In the genomic region with DNA sequence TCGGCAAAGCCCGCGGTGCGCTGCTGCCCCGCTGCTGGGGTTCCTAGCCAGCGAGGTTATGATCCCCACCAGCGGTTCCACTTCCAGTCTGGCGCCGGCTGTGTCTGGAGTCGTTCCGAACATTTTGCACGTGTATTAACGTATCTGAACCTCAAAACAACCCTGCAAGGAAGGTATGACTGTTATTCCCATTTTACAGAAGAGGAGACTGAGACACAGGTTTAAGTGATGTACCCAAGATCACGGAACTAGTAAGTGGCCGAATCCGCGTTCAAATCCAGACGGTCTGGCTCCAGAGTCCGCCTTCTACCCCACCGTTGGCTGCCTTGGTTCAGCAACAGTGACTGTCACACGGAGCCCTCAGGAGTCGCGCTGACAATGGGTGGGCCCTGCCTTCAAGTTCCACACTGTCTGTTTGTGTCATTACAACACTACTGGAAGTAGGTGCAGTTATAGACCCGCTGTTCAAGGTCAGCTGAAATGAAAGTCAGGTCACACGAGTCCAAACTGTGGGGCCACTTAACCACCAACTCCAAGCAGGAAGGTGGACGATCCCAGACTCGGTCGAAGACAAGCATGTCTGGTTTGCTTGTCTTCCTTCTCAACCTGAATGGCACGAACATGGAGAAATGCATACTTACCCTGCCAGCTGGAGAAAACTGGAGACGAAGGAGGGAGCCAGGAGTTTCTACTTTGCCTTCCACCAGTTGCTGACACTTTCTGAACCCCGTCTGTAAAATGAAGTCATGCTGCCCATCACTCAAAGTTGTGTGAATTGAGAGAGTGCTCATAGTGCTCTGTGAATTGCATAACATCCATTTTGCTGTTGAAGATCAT, we compare ENCODE assay signal across 9 cellular contexts. TPM values are rescaled to one million over a fixed set of nuclear protein-coding genes. Genes with fewer than 3 reads are reported as not detected.
DNase-seq lines count a peak whose midpoint lies in the region; ATAC-seq, FAIRE-seq and TF ChIP-seq lines count a peak whose summit lies in the region.
"Had no signal": no experiment of that assay in that cellular context is flagged by ENCODE, and none has a peak within 500 bp of the region (broad histone marks: within the 10 kb centered on the region; RNA-seq: fewer than 3 reads in every experiment).

No MANE protein-coding gene starts in this region.

- peak overlapping the region; percentile 67 for H3K27ac Mint-ChIP-seq in activated CD8-positive, alpha-beta memory T cell treated with anti-CD3 and anti-CD28 coated beads, Interleukin-2, amount 10 ng/mL, durations not matched to agents 7 days and 5 days

- no peak for DNase-seq in activated CD8-positive, alpha-beta memory T cell treated with anti-CD3 and anti-CD28 coated beads, Interleukin-2, amount 10 ng/mL, durations not matched to agents 7 days and 5 days
- no peak for DNase-seq in activated CD8-positive, alpha-beta memory T cell treated with anti-CD3 and anti-CD28 coated beads, Interleukin-2, amount 50 U/mL, for 48 hours
- DNase-seq in ascending aorta (ENCODE audit: low spot score in 2 of 2) (no peak), HepG2 (ENCODE audit: low spot score) (peak; percentile 70), thyroid gland (peak; percentile 27 to 29), SW 1271 (lab: John Stamatoyannopoulos, UW) (no peak), NOMO-1 (lab: John Stamatoyannopoulos, UW; ENCODE audit: unreplicated experiment in 2 of 2) (no peak)

- no peak for TF ChIP-seq RAD21 in HepG2 (CRISPR knock-in tag; IDR thresholded peaks at IDR 0.05)

- intact Hi-C loops in ascending aorta (cut with DNase I) (loop anchor here (2.0 to 10.0 kb wide), 9 partner anchors 21 to 1161 kb away; a partner anchor contains a TSS), HepG2 (cut with micrococcal nuclease; ENCODE audit: unreplicated experiment) (no loop called here), thyroid gland (cut with DNase I) (no loop called here)

- H3K36me3 ChIP-seq in ascending aorta (peaks cover 10 to 18% of the 10 kb centered on the region in 2 donors), HepG2 (replicated peaks in 1 of 2; ENCODE audit: control insufficient read depth in 1 of 2, insufficient read depth in 2 of 2, low read length in 2 of 2) (peaks cover 2 to 16% of the 10 kb centered on the region in 2 experiments; a peak in 3 of 5 replicates), thyroid gland (peaks cover 7 to 14% of the 10 kb centered on the region in 2 donors)

- peak overlapping the region; percentile 82 to 84 for H3K27ac ChIP-seq in ascending aorta
- H3K27ac ChIP-seq in HepG2 (ENCODE audit: extremely low read length, insufficient read depth, low read length), result peak overlapping the region; percentile 75
- peak overlapping the region; percentile 23 to 88 (median 81) for H3K27ac ChIP-seq in thyroid gland

- TF ChIP-seq CTCF in ascending aorta (IDR thresholded peaks at IDR 0.05), result no peak
- no peak for TF ChIP-seq CTCF in HepG2 (CRISPR knock-in tag; IDR thresholded peaks at IDR 0.05)
- TF ChIP-seq CTCF in thyroid gland (IDR thresholded peaks at IDR 0.05), result no peak

- H3K27me3 ChIP-seq in ascending aorta (no peaks in the 10 kb centered on the region), HepG2 (ENCODE audit: control insufficient read depth in 1 of 2, insufficient read depth in 2 of 2, low read length in 2 of 2) (peaks cover 7 to 36% of the 10 kb centered on the region in 2 experiments; a peak in 3 of 5 replicates), thyroid gland (no peaks in the 10 kb centered on the region)

- TF ChIP-seq POLR2A in HepG2 (IDR thresholded peaks at IDR 0.05; ENCODE audit: insufficient read depth in 1 of 2, low read depth in 2 of 2, low read length in 2 of 2), result peak in 1 of 2 experiments; percentile 70; a peak in 2 of 4 replicates
- no peak for TF ChIP-seq POLR2A in thyroid gland (IDR thresholded peaks at IDR 0.05)

- H3K27me3 Mint-ChIP-seq in activated CD8-positive, alpha-beta memory T cell treated with anti-CD3 and anti-CD28 coated beads, Interleukin-2, amount 10 ng/mL, durations not matched to agents 7 days and 5 days, result peaks cover 22% of the 10 kb centered on the region

- TSS peak; percentile 90 for BruUV-seq in HepG2 (replicated peaks; lab: Mats Ljungman, UMichigan)

- in situ Hi-C loops in HepG2 (cut with HindIII; ENCODE audit: extremely low pct_ligation_motif_present, low pct_unique_long_range_greater_than_20kb), result no loop called here

- peaks cover 0 to 1% of the 10 kb centered on the region in 2 donors for H3K9me3 ChIP-seq in ascending aorta
- no peaks in the 10 kb centered on the region for H3K9me3 ChIP-seq in HepG2 (ENCODE audit: low read length)
- no peaks in the 10 kb centered on the region for H3K9me3 ChIP-seq in thyroid gland

- peaks cover 13% of the 10 kb centered on the region for H3K79me2 ChIP-seq in HepG2 (ENCODE audit: insufficient read depth, low read length)

- H3K4me3 ChIP-seq in ascending aorta (peak overlapping the region; percentile 61 to 84), HepG2 (replicated peaks in 1 of 3; ENCODE audit: insufficient read depth in 1 of 3, low read depth in 2 of 3, low read length in 3 of 3) (peak overlapping the region; percentile 67 to 96 (median 93)), thyroid gland (replicated peaks in 1 of 3) (peak overlapping the region; percentile 36 to 77 (median 55))

- H4K20me1 ChIP-seq in HepG2 (ENCODE audit: insufficient read depth, low read length), result no peaks in the 10 kb centered on the region

- H2AFZ ChIP-seq in HepG2 (ENCODE audit: low read length), result peak overlapping the region; percentile 21

- peaks cover 26% of the 10 kb centered on the region for H3K4me1 Mint-ChIP-seq in activated CD8-positive, alpha-beta memory T cell treated with anti-CD3 and anti-CD28 coated beads, Interleukin-2, amount 10 ng/mL, durations not matched to agents 7 days and 5 days

- no peaks in the 10 kb centered on the region for H3K9me3 Mint-ChIP-seq in activated CD8-positive, alpha-beta memory T cell treated with anti-CD3 and anti-CD28 coated beads, Interleukin-2, amount 10 ng/mL, durations not matched to agents 7 days and 5 days (ENCODE audit: low read depth)

- ATAC-seq in activated CD8-positive, alpha-beta memory T cell treated with anti-CD3 and anti-CD28 coated beads, Interleukin-2, amount 10 ng/mL, durations not matched to agents 7 days and 5 days, result no peak
- ATAC-seq in HepG2 (peak; percentile 38), GM21576 (IDR thresholded peaks at IDR 0.05; ENCODE audit: unreplicated experiment) (no peak)

- POLR2A ChIA-PET in HepG2 (lab: Yijun Ruan, JAX), result interaction anchor here (0.6 kb wide), 2 partner anchors 110 to 306 kb away, joined by 3 read pairs; a partner anchor contains a TSS

- peak overlapping the region; percentile 82 for H3K4me3 Mint-ChIP-seq in activated CD8-positive, alpha-beta memory T cell treated with anti-CD3 and anti-CD28 coated beads, Interleukin-2, amount 10 ng/mL, durations not matched to agents 7 days and 5 days

- FAIRE-seq in HepG2 (lab: Jason Lieb, UNC), result peak; percentile 8
- FAIRE-seq: TTC549 had no signal

- WGBS in HepG2 (ENCODE audit: low lambda C conversion rate), result 2% methylated on average over 26 of the region's 31 CpGs
- 21 to 34% methylated on average over 18 to 23 of the region's 31 CpGs for WGBS in thyroid gland, 2 donors

- TF ChIP-seq EP300 in HepG2 (IDR thresholded peaks at IDR 0.05; ENCODE audit: low read depth in 2 of 2, low read length in 2 of 2) (peak; percentile 24 to 47; a peak in 1 of 4 replicates), HepG2 (CRISPR knock-in tag; IDR thresholded peaks at IDR 0.05; ENCODE audit: borderline replicate concordance) (no peak; the same call in 1 of the 2 replicates)

- H3K4me1 ChIP-seq in ascending aorta (peaks cover 9% of the 10 kb centered on the region in 2 donors), HepG2 (ENCODE audit: insufficient read depth, low read length) (peaks cover 37% of the 10 kb centered on the region), thyroid gland (peaks cover 12 to 19% of the 10 kb centered on the region in 2 donors)

- peaks cover 10% of the 10 kb centered on the region for H3K36me3 Mint-ChIP-seq in activated CD8-positive, alpha-beta memory T cell treated with anti-CD3 and anti-CD28 coated beads, Interleukin-2, amount 10 ng/mL, durations not matched to agents 7 days and 5 days

- H3K4me2 ChIP-seq in HepG2 (ENCODE audit: low read depth, low read length), result peak overlapping the region; percentile 99

- CTCF ChIA-PET in activated CD8-positive, alpha-beta memory T cell treated with anti-CD3 and anti-CD28 coated beads, Interleukin-2, amount 10 ng/mL, durations not matched to agents 7 days and 5 days (lab: Charles Lee), result interaction anchor here (0.8 to 2.0 kb wide), 2 partner anchors 8 to 11 kb away, joined by 3 to 9 read pairs; no protein-coding TSS in a partner anchor
- CTCF ChIA-PET in HepG2 (lab: Yijun Ruan, JAX; ENCODE audit: low intra/inter-chr PET ratio, low total read pairs), result interaction anchor here (1.2 to 2.3 kb wide), 3 partner anchors 13 to 92 kb away, joined by 3 to 14 read pairs (median 13); no protein-coding TSS in a partner anchor

- H3K9ac ChIP-seq in HepG2 (ENCODE audit: insufficient read depth, low read depth, low read length), result peak overlapping the region; percentile 87

RNA-seq across cellular contexts. Expression of a gene that starts 0.8 kb away (rescaled TPM):
- 10 to 100 TPM; 17.7 to 20.0 TPM for total RNA-seq in activated CD8-positive, alpha-beta memory T cell treated with anti-CD3 and anti-CD28 coated beads, Interleukin-2, amount 10 ng/mL, durations not matched to agents 7 days and 5 days
- total RNA-seq in ascending aorta, result 28.8 TPM
- 87.7 and 98.2 TPM in 2 replicates for total RNA-seq in HepG2 (2016; rRNA removed; fragmentation: Illumina TruSeq; extraction: Trizol)
- 26.2 and 26.7 TPM in 2 replicates for total RNA-seq in HepG2 (2016; cell fraction: cytosol; rRNA removed; fragmentation: Illumina TruSeq; extraction: Trizol; ENCODE audit: low read depth)
- 85.6 and 95.5 TPM in 2 replicates for total RNA-seq in HepG2 (2016; cell fraction: insoluble cytoplasmic fraction; rRNA removed; fragmentation: Illumina TruSeq; extraction: Trizol)
- 86.8 and 92.3 TPM in 2 replicates for total RNA-seq in HepG2 (2016; cell fraction: membrane; rRNA removed; fragmentation: Illumina TruSeq; extraction: Trizol)
- total RNA-seq in HepG2 (2016; cell fraction: nucleus; rRNA removed; fragmentation: Illumina TruSeq; extraction: Trizol), result 37.3 and 40.4 TPM in 2 replicates
- polyA plus RNA-seq in HepG2 (2011; rRNA removed), result 29.9 and 41.3 TPM in 2 replicates
- polyA plus RNA-seq in HepG2 (2011; cell fraction: cytosol; rRNA removed), result 26.1 and 37.8 TPM in 2 replicates
- polyA plus RNA-seq in HepG2 (2011; cell fraction: nucleus; rRNA removed), result 10.4 and 16.8 TPM in 2 replicates
- 39.7 and 59.3 TPM in 2 replicates for polyA plus RNA-seq in HepG2 (2012)
- 18.8 and 21.5 TPM in 2 replicates for polyA plus RNA-seq in HepG2 (2016; cell fraction: cytosol; fragmentation: Illumina TruSeq; extraction: Trizol; ENCODE audit: low read depth)
- polyA plus RNA-seq in HepG2 (2016; cell fraction: insoluble cytoplasmic fraction; fragmentation: Illumina TruSeq; extraction: Trizol; ENCODE audit: low read depth), result 78.8 and 84.6 TPM in 2 replicates
- 49.8 and 51.3 TPM in 2 replicates for polyA plus RNA-seq in HepG2 (2016; cell fraction: membrane; fragmentation: Illumina TruSeq; extraction: Trizol; ENCODE audit: low read depth)
- polyA plus RNA-seq in HepG2 (2016; cell fraction: nucleus; fragmentation: Illumina TruSeq; extraction: Trizol; ENCODE audit: insufficient read depth, low read depth), result 53.3 and 55.5 TPM in 2 replicates
- 29.6 and 43.5 TPM in 2 replicates for polyA minus RNA-seq in HepG2 (2011; rRNA and poly(A)+ RNA removed; ENCODE audit: low replicate concordance)
- polyA minus RNA-seq in HepG2 (2011; cell fraction: cytosol; rRNA and poly(A)+ RNA removed), result 17.1 and 26.2 TPM in 2 replicates
- 8.4 and 15.7 TPM in 2 replicates for polyA minus RNA-seq in HepG2 (2011; cell fraction: nucleus; rRNA and poly(A)+ RNA removed)
- total RNA-seq in thyroid gland, result 100 to 1,000 TPM in 2 of 4 donors, 10 to 100 TPM in 2; 54.3 to 212 (median 135) TPM

RNA-seq across cellular contexts. Expression of a gene that starts 21.8 kb away (rescaled TPM):
- total RNA-seq in activated CD8-positive, alpha-beta memory T cell treated with anti-CD3 and anti-CD28 coated beads, Interleukin-2, amount 10 ng/mL, durations not matched to agents 7 days and 5 days, result not detected
- total RNA-seq in ascending aorta, result not detected
- not detected in 2 replicates for total RNA-seq in HepG2 (2016; rRNA removed; fragmentation: Illumina TruSeq; extraction: Trizol)
- not detected in 2 replicates for total RNA-seq in HepG2 (2016; cell fraction: cytosol; rRNA removed; fragmentation: Illumina TruSeq; extraction: Trizol; ENCODE audit: low read depth)
- not detected in 2 replicates for total RNA-seq in HepG2 (2016; cell fraction: insoluble cytoplasmic fraction; rRNA removed; fragmentation: Illumina TruSeq; extraction: Trizol)
- not detected in 2 replicates for total RNA-seq in HepG2 (2016; cell fraction: membrane; rRNA removed; fragmentation: Illumina TruSeq; extraction: Trizol)
- not detected in 2 replicates for total RNA-seq in HepG2 (2016; cell fraction: nucleus; rRNA removed; fragmentation: Illumina TruSeq; extraction: Trizol)
- polyA plus RNA-seq in HepG2 (2011; rRNA removed), result not detected in 2 replicates
- not detected in 2 replicates for polyA plus RNA-seq in HepG2 (2011; cell fraction: cytosol; rRNA removed)
- not detected in 2 replicates for polyA plus RNA-seq in HepG2 (2011; cell fraction: nucleus; rRNA removed)
- polyA plus RNA-seq in HepG2 (2012), result not detected in 2 replicates
- polyA plus RNA-seq in HepG2 (2016; cell fraction: cytosol; fragmentation: Illumina TruSeq; extraction: Trizol; ENCODE audit: low read depth), result not detected in 2 replicates
- polyA plus RNA-seq in HepG2 (2016; cell fraction: insoluble cytoplasmic fraction; fragmentation: Illumina TruSeq; extraction: Trizol; ENCODE audit: low read depth), result not detected in 2 replicates
- polyA plus RNA-seq in HepG2 (2016; cell fraction: membrane; fragmentation: Illumina TruSeq; extraction: Trizol; ENCODE audit: low read depth), result not detected in 2 replicates
- polyA plus RNA-seq in HepG2 (2016; cell fraction: nucleus; fragmentation: Illumina TruSeq; extraction: Trizol; ENCODE audit: insufficient read depth, low read depth), result not detected in 2 replicates
- not detected in 2 replicates for polyA minus RNA-seq in HepG2 (2011; rRNA and poly(A)+ RNA removed; ENCODE audit: low replicate concordance)
- polyA minus RNA-seq in HepG2 (2011; cell fraction: cytosol; rRNA and poly(A)+ RNA removed), result not detected in 2 replicates
- not detected in 2 replicates for polyA minus RNA-seq in HepG2 (2011; cell fraction: nucleus; rRNA and poly(A)+ RNA removed)
- total RNA-seq in thyroid gland, result not detected

RNA-seq across cellular contexts. Expression of a gene that starts 43.7 kb away (rescaled TPM):
- not detected for total RNA-seq in activated CD8-positive, alpha-beta memory T cell treated with anti-CD3 and anti-CD28 coated beads, Interleukin-2, amount 10 ng/mL, durations not matched to agents 7 days and 5 days
- total RNA-seq in ascending aorta (8.3 TPM), HepG2 (2016; rRNA removed; fragmentation: Illumina TruSeq; extraction: Trizol) (not detected in 2 replicates), thyroid gland (under 1 TPM in 1 of 4 donors, not detected in 3; 0.59 TPM)
- not detected in 2 replicates for total RNA-seq in HepG2 (2016; cell fraction: cytosol; rRNA removed; fragmentation: Illumina TruSeq; extraction: Trizol; ENCODE audit: low read depth)
- total RNA-seq in HepG2 (2016; cell fraction: insoluble cytoplasmic fraction; rRNA removed; fragmentation: Illumina TruSeq; extraction: Trizol), result not detected in 2 replicates
- not detected in 2 replicates for total RNA-seq in HepG2 (2016; cell fraction: membrane; rRNA removed; fragmentation: Illumina TruSeq; extraction: Trizol)
- total RNA-seq in HepG2 (2016; cell fraction: nucleus; rRNA removed; fragmentation: Illumina TruSeq; extraction: Trizol), result not detected in 2 replicates
- polyA plus RNA-seq in HepG2 (2011; rRNA removed), result not detected in 2 replicates
- not detected in 2 replicates for polyA plus RNA-seq in HepG2 (2011; cell fraction: cytosol; rRNA removed)
- not detected in 2 replicates for polyA plus RNA-seq in HepG2 (2011; cell fraction: nucleus; rRNA removed)
- not detected in 2 replicates for polyA plus RNA-seq in HepG2 (2012)
- not detected in 2 replicates for polyA plus RNA-seq in HepG2 (2016; cell fraction: cytosol; fragmentation: Illumina TruSeq; extraction: Trizol; ENCODE audit: low read depth)
- polyA plus RNA-seq in HepG2 (2016; cell fraction: insoluble cytoplasmic fraction; fragmentation: Illumina TruSeq; extraction: Trizol; ENCODE audit: low read depth), result not detected in 2 replicates
- polyA plus RNA-seq in HepG2 (2016; cell fraction: membrane; fragmentation: Illumina TruSeq; extraction: Trizol; ENCODE audit: low read depth), result not detected in 2 replicates
- polyA plus RNA-seq in HepG2 (2016; cell fraction: nucleus; fragmentation: Illumina TruSeq; extraction: Trizol; ENCODE audit: insufficient read depth, low read depth), result not detected in 2 replicates
- polyA minus RNA-seq in HepG2 (2011; rRNA and poly(A)+ RNA removed; ENCODE audit: low replicate concordance), result not detected in 2 replicates
- polyA minus RNA-seq in HepG2 (2011; cell fraction: cytosol; rRNA and poly(A)+ RNA removed), result not detected in 2 replicates
- polyA minus RNA-seq in HepG2 (2011; cell fraction: nucleus; rRNA and poly(A)+ RNA removed), result not detected in 2 replicates

Comparison
In these comparisons a context has a peak if more than half of its experiments do, and no peak if none do; other contexts are left out.
1. DNase-seq: peak in HepG2 (single experiment) and thyroid gland (2 of 2); none in activated CD8-positive, alpha-beta memory T cell treated with anti-CD3 and anti-CD28 coated beads, Interleukin-2, amount 10 ng/mL, durations not matched to agents 7 days and 5 days (single experiment), activated CD8-positive, alpha-beta memory T cell treated with anti-CD3 and anti-CD28 coated beads, Interleukin-2, amount 50 U/mL, for 48 hours (single experiment), ascending aorta (0 of 2), SW 1271 (0 of 2) and NOMO-1 (0 of 2).
2. Peak in every context shown above with its lines, with median percentiles within 50 percentile points of each other: H3K27ac ChIP-seq and H3K4me3 ChIP-seq.